8 cellular contexts compared by ENCODE assay signal in the genomic region with DNA sequence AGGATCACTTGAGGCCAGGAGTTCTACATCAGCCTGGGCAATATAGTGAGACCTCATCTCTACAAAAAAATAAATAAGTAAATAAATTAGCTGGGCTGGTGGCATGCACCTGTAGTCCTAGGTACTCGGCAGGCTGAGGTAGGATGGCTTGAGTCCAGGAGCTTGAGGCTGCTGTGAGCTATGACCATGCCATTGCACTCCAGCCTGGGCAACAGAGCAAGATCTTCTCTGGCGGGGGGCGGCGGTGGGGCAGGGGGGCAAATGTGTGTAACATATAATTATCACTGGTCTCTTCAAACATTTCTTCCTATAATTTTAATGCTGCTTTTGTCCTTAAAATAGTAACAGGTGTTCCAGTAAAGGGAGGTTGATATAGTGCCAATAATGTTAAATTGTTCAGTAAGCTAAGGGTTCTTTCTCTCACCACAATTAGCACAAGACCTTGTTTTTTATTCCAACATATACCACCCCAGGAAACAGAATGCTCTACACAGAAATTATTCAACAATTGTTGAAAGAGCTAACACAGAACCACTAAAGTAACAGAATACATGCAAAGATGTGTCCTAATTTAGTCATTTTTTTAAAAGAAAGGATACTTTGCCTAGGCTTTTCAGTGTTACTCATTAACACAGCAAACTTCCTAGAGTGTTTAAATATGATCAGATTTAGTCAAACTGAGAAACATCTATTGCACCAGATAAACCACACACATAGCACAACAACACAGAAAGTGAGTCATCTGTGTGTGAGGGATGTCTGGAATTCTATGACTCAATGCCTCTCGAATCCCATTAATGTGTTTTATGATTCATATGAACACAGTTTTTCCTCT. TPM values are rescaled to one million over a fixed set of nuclear protein-coding genes. Genes with fewer than 3 reads are reported as not detected.
DNase-seq lines count a peak whose midpoint lies in the region; ATAC-seq and TF ChIP-seq lines count a peak whose summit lies in the region.

No MANE protein-coding gene starts in this region.

- no peak for TF ChIP-seq CTCF in activated CD8-positive, alpha-beta T cell treated with anti-CD3 and anti-CD28 coated beads for 36 hours (IDR thresholded peaks at IDR 0.05)
- no peak for TF ChIP-seq CTCF in hepatocyte (IDR thresholded peaks at IDR 0.05; ENCODE audit: poor library complexity)
- TF ChIP-seq CTCF in transverse colon (IDR thresholded peaks at IDR 0.05), result no peak

- H3K9me2 ChIP-seq in hepatocyte (replicated peaks; ENCODE audit: insufficient read depth), result no peaks in the 10 kb centered on the region

- peaks cover 7% of the 10 kb centered on the region for H3K4me1 ChIP-seq in hepatocyte (ENCODE audit: insufficient read depth)
- H3K4me1 ChIP-seq in transverse colon, result peaks cover 3 to 22% (median 12%) of the 10 kb centered on the region in 4 donors

- POLR2A ChIA-PET in activated CD8-positive, alpha-beta T cell treated with anti-CD3 and anti-CD28 coated beads for 36 hours (lab: Charles Lee), result no interaction called here

- H3K4me1 Mint-ChIP-seq in activated CD8-positive, alpha-beta T cell treated with anti-CD3 and anti-CD28 coated beads for 36 hours (ENCODE audit: low read depth), result peaks cover 39% of the 10 kb centered on the region

- H3K9me3 ChIP-seq in hepatocyte (ENCODE audit: low read depth) (no peaks in the 10 kb centered on the region), transverse colon (no peaks in the 10 kb centered on the region)

- WGBS in hepatocyte (ENCODE audit: low lambda C conversion rate, missing lambda C conversion rate), result 86% methylated on average over 5 of the region's 5 CpGs
- WGBS in transverse colon (ENCODE audit: low coverage in 1 of 2), 2 donors, result 75% methylated on average over 5 of the region's 5 CpGs

- no peak for TF ChIP-seq EP300 in transverse colon (IDR thresholded peaks at IDR 0.05; ENCODE audit: low read depth)

- intact Hi-C loops in activated CD8-positive, alpha-beta T cell treated with anti-CD3 and anti-CD28 coated beads for 36 hours (cut with micrococcal nuclease), result no loop called here
- intact Hi-C loops in transverse colon (cut with DNase I; ENCODE audit: low total_unique reads), result no loop called here

- H3K4me3 Mint-ChIP-seq in activated CD8-positive, alpha-beta T cell treated with anti-CD3 and anti-CD28 coated beads for 36 hours, result no peak overlapping the region

- no peaks in the 10 kb centered on the region for H3K36me3 ChIP-seq in hepatocyte (replicated peaks; ENCODE audit: insufficient read depth, low read depth)
- peaks cover 0 to 10% (median 3%) of the 10 kb centered on the region in 4 donors for H3K36me3 ChIP-seq in transverse colon

- DNase-seq in GF-D8 (lab: John Stamatoyannopoulos, UW) (peak; percentile 22), hepatocyte (ENCODE audit: low spot score) (peak; percentile 71), transverse colon (no peak), NCI-H1417 treated with DMSO at 0.1 percent for 48 hours (lab: John Stamatoyannopoulos, UW) (no peak), COLO668 (lab: John Stamatoyannopoulos, UW; ENCODE audit: unreplicated experiment) (no peak)
- no peak for DNase-seq in activated CD8-positive, alpha-beta T cell treated with anti-CD3 and anti-CD28 coated beads for 36 hours

- H3K36me3 Mint-ChIP-seq in activated CD8-positive, alpha-beta T cell treated with anti-CD3 and anti-CD28 coated beads for 36 hours (ENCODE audit: low read depth), result peaks cover 26% of the 10 kb centered on the region

- no peaks in the 10 kb centered on the region for H3K9me3 Mint-ChIP-seq in activated CD8-positive, alpha-beta T cell treated with anti-CD3 and anti-CD28 coated beads for 36 hours

- in situ Hi-C loops in transverse colon (cut with MboI; ENCODE audit: low pct_ligation_motif_present in 1 of 4, low pct_unique_long_range_greater_than_20kb in 1 of 4, low sequenced_read_pairs in 3 of 4), result no loop called here

- H3K4me2 ChIP-seq in hepatocyte, result no peak overlapping the region

- no peaks in the 10 kb centered on the region for H3K27me3 Mint-ChIP-seq in activated CD8-positive, alpha-beta T cell treated with anti-CD3 and anti-CD28 coated beads for 36 hours

- ATAC-seq in GM21390 (IDR thresholded peaks at IDR 0.05; ENCODE audit: unreplicated experiment) (peak; percentile 93), HG03565 (IDR thresholded peaks at IDR 0.05; ENCODE audit: unreplicated experiment) (peak; percentile 89)
- ATAC-seq in activated CD8-positive, alpha-beta T cell treated with anti-CD3 and anti-CD28 coated beads for 36 hours, result peak; percentile 83

- CTCF ChIA-PET in activated CD8-positive, alpha-beta T cell treated with anti-CD3 and anti-CD28 coated beads for 36 hours (lab: Charles Lee), result interaction anchor here (1.1 to 1.4 kb wide), 4 partner anchors 39 to 184 kb away, joined by 3 to 4 read pairs (median 4); no protein-coding TSS in a partner anchor

- H4K20me1 ChIP-seq in hepatocyte (ENCODE audit: insufficient read depth, poor library complexity, severe bottlenecking), result no peaks in the 10 kb centered on the region

- no peaks in the 10 kb centered on the region for H3K27me3 ChIP-seq in hepatocyte
- no peaks in the 10 kb centered on the region for H3K27me3 ChIP-seq in transverse colon

- peak overlapping the region; percentile 62 for H3K27ac Mint-ChIP-seq in activated CD8-positive, alpha-beta T cell treated with anti-CD3 and anti-CD28 coated beads for 36 hours

- peak overlapping the region; percentile 67 for H3K27ac ChIP-seq in hepatocyte
- peak overlapping the region; percentile 19 to 69 (median 48) for H3K27ac ChIP-seq in transverse colon

- TF ChIP-seq POLR2A in transverse colon (IDR thresholded peaks at IDR 0.05), result no peak

- no peak overlapping the region for H3K4me3 ChIP-seq in hepatocyte
- H3K4me3 ChIP-seq in transverse colon, result no peak overlapping the region

- no peak overlapping the region for H2AFZ ChIP-seq in hepatocyte

- peaks cover 32% of the 10 kb centered on the region for H3K79me2 ChIP-seq in hepatocyte

RNA-seq across cellular contexts. Expression of a gene that starts 29.1 kb away (rescaled TPM):
- 10 to 100 TPM; 32.9 to 35.3 TPM for total RNA-seq in activated CD8-positive, alpha-beta T cell treated with anti-CD3 and anti-CD28 coated beads for 36 hours
- total RNA-seq in hepatocyte (34.5 and 40.6 TPM in 2 replicates), transverse colon (10 to 100 TPM; 39.0 to 81.1 (median 49.5) TPM)
- 12.3 and 17.8 TPM in 2 replicates for polyA plus RNA-seq in hepatocyte

Comparison
In these comparisons a context has a peak if more than half of its experiments do, and no peak if none do; other contexts are left out.
1. DNase-seq: peak in GF-D8 (single experiment) and hepatocyte (single experiment); none in activated CD8-positive, alpha-beta T cell treated with anti-CD3 and anti-CD28 coated beads for 36 hours (single experiment), transverse colon (single experiment), NCI-H1417 treated with DMSO at 0.1 percent for 48 hours (single experiment) and COLO668 (single experiment).
2. Peak in every context shown above with its lines, with median percentiles within 50 percentile points of each other: ATAC-seq.